Comparison of ENCODE assay signal across 24 cellular contexts in genomic region chr1:34479731-34480130, GRCh38.
DNase-seq lines count a peak whose midpoint lies in the region; ATAC-seq and TF ChIP-seq lines count a peak whose summit lies in the region.
"Had no signal": no experiment of that assay in that cellular context is flagged by ENCODE, and none has a peak within 500 bp of the region (broad histone marks: within the 10 kb centered on the region; RNA-seq: fewer than 3 reads in every experiment).

No MANE protein-coding gene starts in this region.

- H3K18ac ChIP-seq in mesendoderm (ENCODE audit: low read length): no peak overlapping the region

- H3K36me3 ChIP-seq in mesendoderm (ENCODE audit: control insufficient read depth, insufficient read depth, low read length): no peaks in the 10 kb centered on the region
- no peaks in the 10 kb centered on the region for H3K36me3 ChIP-seq in colonic mucosa
- H3K36me3 ChIP-seq: breast epithelium, right atrium auricular region, tibial nerve had no signal

- H2AK5ac ChIP-seq in mesendoderm (ENCODE audit: low read length): no peak overlapping the region

- H2BK120ac ChIP-seq in mesendoderm (ENCODE audit: low read depth, low read length): no peak overlapping the region

- no peak for TF ChIP-seq CTCF in colonic mucosa (IDR thresholded peaks at IDR 0.05)

- no peak for ATAC-seq in HG03039 (IDR thresholded peaks at IDR 0.05; ENCODE audit: unreplicated experiment)
- ATAC-seq: activated CD4-positive, CD25-positive, alpha-beta regulatory T cell treated with anti-CD3 and anti-CD28 coated beads, Interleukin-2, amount 50 U/mL, for 24 hours; activated CD8-positive, alpha-beta T cell treated with anti-CD3 and anti-CD28 coated beads for 36 hours had no signal

- no peak overlapping the region for H4K8ac ChIP-seq in mesendoderm (ENCODE audit: low read depth, low read length)

- H2BK5ac ChIP-seq in mesendoderm (ENCODE audit: low read length): no peak overlapping the region

- H3K4ac ChIP-seq in mesendoderm (ENCODE audit: low read depth, low read length): no peak overlapping the region

- no peaks in the 10 kb centered on the region for H3K4me1 ChIP-seq in mesendoderm (ENCODE audit: control insufficient read depth, low read depth, low read length)
- H3K4me1 ChIP-seq in colonic mucosa: no peaks in the 10 kb centered on the region
- H3K4me1 ChIP-seq: breast epithelium, right atrium auricular region, tibial nerve had no signal

- H3K9ac ChIP-seq in mesendoderm (ENCODE audit: low read length) (no peak overlapping the region), colonic mucosa (ENCODE audit: low read depth in 2 of 2, low read length in 2 of 2) (no peak overlapping the region)

- no peak overlapping the region for H4K5ac ChIP-seq in mesendoderm (ENCODE audit: low read length)

- WGBS in mesendoderm (ENCODE audit: extremely low coverage, insufficient coverage, low lambda C conversion rate): no CpG with 5 or more reads among the region's 5 CpGs

- H3K79me1 ChIP-seq in mesendoderm (ENCODE audit: low read length): no peaks in the 10 kb centered on the region

- no peak overlapping the region for H3K23ac ChIP-seq in mesendoderm (ENCODE audit: low read length)

- intact Hi-C loops in colonic mucosa (cut with DNase I): no loop called here

- no peaks in the 10 kb centered on the region for H3K27me3 ChIP-seq in mesendoderm (ENCODE audit: insufficient read depth, low read length, poor library complexity)
- H3K27me3 ChIP-seq in colonic mucosa: no peaks in the 10 kb centered on the region
- H3K27me3 ChIP-seq: right atrium auricular region, tibial nerve had no signal

- H3K4me3 ChIP-seq in mesendoderm (ENCODE audit: low read length) (no peak overlapping the region), colonic mucosa (no peak overlapping the region)
- H3K4me3 ChIP-seq: breast epithelium, coronary artery, right atrium auricular region, tibial nerve had no signal

- no peak overlapping the region for H2BK15ac ChIP-seq in mesendoderm (replicated peaks; ENCODE audit: low read depth)

- DNase-seq in DMS 273 (lab: John Stamatoyannopoulos, UW; ENCODE audit: unreplicated experiment): peak; percentile 38
- no peak for DNase-seq in DMS 273 treated with DMSO at 0.1 percent for 48 hours (lab: John Stamatoyannopoulos, UW)
- DNase-seq in NCI-H1092 treated with DMSO at 0.1 percent for 48 hours (lab: John Stamatoyannopoulos, UW): peak; percentile 78
- peak; percentile 91 for DNase-seq in NCI-H748 (lab: John Stamatoyannopoulos, UW; ENCODE audit: unreplicated experiment)
- DNase-seq in mesendoderm: peak; percentile 36
- no peak for DNase-seq in colonic mucosa
- DNase-seq in OCI-M2 (lab: John Stamatoyannopoulos, UW; ENCODE audit: unreplicated experiment): no peak
- DNase-seq: activated CD8-positive, alpha-beta T cell treated with anti-CD3 and anti-CD28 coated beads for 36 hours; activated gamma-delta T cell treated with Interleukin-2 at 50 U/mL for 16 hours; AML-193; glutamatergic neuron; IMR-90; mesenchymal stem cell; NCI-H1694 treated with DMSO at 0.1 percent for 48 hours; NCI-H69; OCI-M1; Right ventricle myocardium superior had no signal

- H3K79me2 ChIP-seq in mesendoderm (ENCODE audit: control insufficient read depth, insufficient read depth, low read length): no peaks in the 10 kb centered on the region

- no peaks in the 10 kb centered on the region for H3K9me3 ChIP-seq in colonic mucosa
- H3K9me3 ChIP-seq: breast epithelium, right atrium auricular region had no signal

- no peak overlapping the region for H3K4me2 ChIP-seq in mesendoderm (ENCODE audit: low read length)

- H3K27ac ChIP-seq in mesendoderm (ENCODE audit: low read depth, low read length) (no peak overlapping the region), colonic mucosa (no peak overlapping the region)
- H3K27ac ChIP-seq: 22Rv1, breast epithelium, coronary artery, right atrium auricular region, tibial nerve had no signal

- no peak overlapping the region for H3K56ac ChIP-seq in mesendoderm (ENCODE audit: low read length)

Comparison
In these comparisons a context has a peak if more than half of its experiments do, and no peak if none do; other contexts are left out.
1. DNase-seq: peak in DMS 273 (single experiment), NCI-H1092 treated with DMSO at 0.1 percent for 48 hours (single experiment), NCI-H748 (single experiment) and mesendoderm (single experiment); none in DMS 273 treated with DMSO at 0.1 percent for 48 hours (single experiment), colonic mucosa (single experiment) and OCI-M2 (single experiment).